21 cellular contexts compared by ENCODE assay signal in the genomic region with DNA sequence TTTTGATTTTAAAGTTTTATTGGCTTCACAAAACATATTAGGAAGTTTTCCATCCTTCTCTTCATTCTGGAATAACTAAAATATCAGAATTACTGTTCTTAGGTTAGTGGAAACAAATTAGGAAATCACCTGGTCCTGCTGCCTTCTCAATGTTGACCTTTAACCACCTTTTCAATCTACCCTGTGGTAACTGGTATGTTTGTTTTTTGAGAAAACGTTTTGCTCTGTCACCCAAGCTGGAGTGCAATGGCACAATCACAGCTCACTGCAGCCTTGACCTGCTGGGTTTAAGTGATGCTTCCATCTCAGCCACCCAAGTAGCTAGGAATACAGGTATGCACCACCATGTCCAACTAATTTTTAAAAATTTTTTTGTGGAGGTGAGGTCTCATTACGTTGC. TPM values are rescaled to one million over a fixed set of nuclear protein-coding genes. Genes with fewer than 3 reads are reported as not detected.
DNase-seq lines count a peak whose midpoint lies in the region; ATAC-seq, FAIRE-seq and TF ChIP-seq lines count a peak whose summit lies in the region.
"Had no signal": no experiment of that assay in that cellular context is flagged by ENCODE, and none has a peak within 500 bp of the region (broad histone marks: within the 10 kb centered on the region; RNA-seq: fewer than 3 reads in every experiment).

No MANE protein-coding gene starts in this region.

- H3K9me3 ChIP-seq in PC-3 (ENCODE audit: low read length), result no peaks in the 10 kb centered on the region
- no peaks in the 10 kb centered on the region for H3K9me3 ChIP-seq in HepG2 (ENCODE audit: low read length)
- H3K9me3 ChIP-seq: BE2C had no signal

- no peaks in the 10 kb centered on the region for H3K4me1 Mint-ChIP-seq in activated CD4-positive, alpha-beta T cell treated with anti-CD3 and anti-CD28 coated beads, Interleukin-2, amount 10 ng/mL, durations not matched to agents 24 days and 14 days
- H3K4me1 Mint-ChIP-seq: CD14-positive monocyte had no signal

- TF ChIP-seq RAD21 in HepG2 (CRISPR knock-in tag; IDR thresholded peaks at IDR 0.05), result no peak

- CTCF ChIA-PET in PC-3 (lab: Charles Lee) (no interaction called here), HepG2 (lab: Yijun Ruan, JAX; ENCODE audit: low intra/inter-chr PET ratio, low total read pairs) (no interaction called here)

- H3K9me2 ChIP-seq in PC-3 (replicated peaks; ENCODE audit: low read length), result no peaks in the 10 kb centered on the region

- BruUV-seq in PC-3 (replicated peaks; lab: Mats Ljungman, UMichigan) (no TSS peak), HepG2 (replicated peaks; lab: Mats Ljungman, UMichigan) (no TSS peak)

- H3K4me2 ChIP-seq in PC-3 (ENCODE audit: low read length) (no peak overlapping the region), HepG2 (ENCODE audit: low read depth, low read length) (0 out of 2 replicates have a peak overlapping the region, but pooled peaks have one; percentile 0)

- TF ChIP-seq CTCF in PC-3 (conservative IDR thresholded peaks at IDR 0.05; ENCODE audit: low read depth, low read length) (no peak), HepG2 (CRISPR knock-in tag; IDR thresholded peaks at IDR 0.05) (no peak)

- H3K4me3 ChIP-seq in PC-3 (ENCODE audit: low read length), result no peak overlapping the region
- no peak overlapping the region for H3K4me3 ChIP-seq in HepG2 (replicated peaks in 1 of 3; ENCODE audit: insufficient read depth in 1 of 3, low read depth in 2 of 3, low read length in 3 of 3)
- H3K4me3 ChIP-seq: GM23248 had no signal

- 35% methylated on average over 2 of the region's 2 CpGs for WGBS in HepG2 (ENCODE audit: low lambda C conversion rate)

- no peaks in the 10 kb centered on the region for H3F3A ChIP-seq in PC-3 (ENCODE audit: low read length, unreplicated experiment)

- H3K9me3 Mint-ChIP-seq in activated CD4-positive, alpha-beta T cell treated with anti-CD3 and anti-CD28 coated beads, Interleukin-2, amount 10 ng/mL, durations not matched to agents 24 days and 14 days, result no peaks in the 10 kb centered on the region
- H3K9me3 Mint-ChIP-seq: CD14-positive monocyte; CD8-positive, alpha-beta T cell had no signal

- H2AFZ ChIP-seq in PC-3 (ENCODE audit: low read length) (no peak overlapping the region), HepG2 (ENCODE audit: low read length) (no peak overlapping the region)
- H2AFZ ChIP-seq: GM23248 had no signal

- H3K79me2 ChIP-seq in PC-3 (ENCODE audit: low read length) (no peaks in the 10 kb centered on the region), HepG2 (ENCODE audit: insufficient read depth, low read length) (no peaks in the 10 kb centered on the region)

- no peak for ATAC-seq in PC-3
- ATAC-seq in HepG2, result peak; percentile 97
- ATAC-seq in HG02763 (IDR thresholded peaks at IDR 0.05; ENCODE audit: unreplicated experiment), result no peak
- no peak for ATAC-seq in HG02642 (IDR thresholded peaks at IDR 0.05; ENCODE audit: poor library complexity, unreplicated experiment)
- ATAC-seq: CD8-positive, alpha-beta T cell had no signal

- H3K4me1 ChIP-seq in PC-3 (ENCODE audit: insufficient read depth, low read length) (no peaks in the 10 kb centered on the region; the same call in 1 of the 2 replicates), HepG2 (ENCODE audit: insufficient read depth, low read length) (peaks cover 33% of the 10 kb centered on the region)
- H3K4me1 ChIP-seq: BE2C had no signal

- intact Hi-C loops in activated CD4-positive, alpha-beta T cell treated with anti-CD3 and anti-CD28 coated beads, Interleukin-2, amount 10 ng/mL, durations not matched to agents 24 days and 14 days (cut with micrococcal nuclease), result no loop called here
- intact Hi-C loops in PC-3 (cut with micrococcal nuclease) (no loop called here), HepG2 (cut with micrococcal nuclease; ENCODE audit: unreplicated experiment) (no loop called here)

- H3K9ac ChIP-seq in PC-3 (ENCODE audit: low read length) (no peak overlapping the region), HepG2 (ENCODE audit: insufficient read depth, low read depth, low read length) (no peak overlapping the region)
- H3K9ac ChIP-seq: GM23248 had no signal

- H3K36me3 Mint-ChIP-seq in activated CD4-positive, alpha-beta T cell treated with anti-CD3 and anti-CD28 coated beads, Interleukin-2, amount 10 ng/mL, durations not matched to agents 24 days and 14 days (ENCODE audit: low read depth), result no peaks in the 10 kb centered on the region

- H3K27me3 Mint-ChIP-seq in activated CD4-positive, alpha-beta T cell treated with anti-CD3 and anti-CD28 coated beads, Interleukin-2, amount 10 ng/mL, durations not matched to agents 24 days and 14 days, result no peaks in the 10 kb centered on the region

- H4K20me1 ChIP-seq in PC-3 (ENCODE audit: low read length) (no peaks in the 10 kb centered on the region), HepG2 (ENCODE audit: insufficient read depth, low read length) (no peaks in the 10 kb centered on the region)

- no peak overlapping the region for H3K27ac Mint-ChIP-seq in activated CD4-positive, alpha-beta T cell treated with anti-CD3 and anti-CD28 coated beads, Interleukin-2, amount 10 ng/mL, durations not matched to agents 24 days and 14 days
- H3K27ac Mint-ChIP-seq: CD14-positive monocyte; CD8-positive, alpha-beta T cell had no signal

- H3K27me3 ChIP-seq in PC-3 (ENCODE audit: low read length), result no peaks in the 10 kb centered on the region
- no peaks in the 10 kb centered on the region for H3K27me3 ChIP-seq in HepG2 (ENCODE audit: control insufficient read depth in 1 of 2, insufficient read depth in 2 of 2, low read length in 2 of 2)
- H3K27me3 ChIP-seq: BE2C had no signal

- TF ChIP-seq POLR2A in HepG2 (IDR thresholded peaks at IDR 0.05; ENCODE audit: insufficient read depth in 1 of 2, low read depth in 2 of 2, low read length in 2 of 2), result no peak

- TF ChIP-seq EP300 in HepG2 (IDR thresholded peaks at IDR 0.05; ENCODE audit: low read depth in 2 of 2, low read length in 2 of 2) (peak in 1 of 2 experiments; percentile 73; a peak in 2 of 4 replicates), HepG2 (CRISPR knock-in tag; IDR thresholded peaks at IDR 0.05; ENCODE audit: borderline replicate concordance) (peak; percentile 48; the same call in 1 of the 2 replicates)

- in situ Hi-C loops in HepG2 (cut with HindIII; ENCODE audit: extremely low pct_ligation_motif_present, low pct_unique_long_range_greater_than_20kb), result no loop called here

- H3K36me3 ChIP-seq in PC-3 (ENCODE audit: low read depth, low read length) (no peaks in the 10 kb centered on the region), HepG2 (replicated peaks in 1 of 2; ENCODE audit: control insufficient read depth in 1 of 2, insufficient read depth in 2 of 2, low read length in 2 of 2) (no peaks in the 10 kb centered on the region; a peak in 2 of 5 replicates)
- H3K36me3 ChIP-seq: BE2C had no signal

- FAIRE-seq in HepG2 (lab: Jason Lieb, UNC), result peak; percentile 87
- FAIRE-seq: A204.1, D721Med, HTR-8/SVneo had no signal

- POLR2A ChIA-PET in PC-3 (lab: Charles Lee; ENCODE audit: unreplicated experiment) (no interaction called here), HepG2 (lab: Yijun Ruan, JAX) (no interaction called here)

- H3K27ac ChIP-seq in PC-3 (ENCODE audit: low read length), result no peak overlapping the region
- peak overlapping the region; percentile 12 for H3K27ac ChIP-seq in HepG2 (ENCODE audit: extremely low read length, insufficient read depth, low read length)
- H3K27ac ChIP-seq: GM23248 had no signal

- DNase-seq in activated CD4-positive, alpha-beta T cell treated with anti-CD3 and anti-CD28 coated beads, Interleukin-2, amount 10 ng/mL, durations not matched to agents 24 days and 14 days, result peak; percentile 38
- DNase-seq in activated CD4-positive, alpha-beta T cell treated with anti-CD3 and anti-CD28 coated beads, Interleukin-2, amount 50 U/mL, for 48 hours, result no peak
- peak; percentile 31 for DNase-seq in PC-3
- DNase-seq in HepG2 (ENCODE audit: low spot score), result peak; percentile 87
- DNase-seq in cerebellum (ENCODE audit: low spot score), result no peak
- DNase-seq: BE2C; CD8-positive, alpha-beta T cell; COR-L47; DMS153; GF-D8; GM23248; H7; IMR-90; Kasumi-1; KBM-7 had no signal

- no peak overlapping the region for H3K4me3 Mint-ChIP-seq in activated CD4-positive, alpha-beta T cell treated with anti-CD3 and anti-CD28 coated beads, Interleukin-2, amount 10 ng/mL, durations not matched to agents 24 days and 14 days
- H3K4me3 Mint-ChIP-seq: CD14-positive monocyte; CD8-positive, alpha-beta T cell had no signal

TF ChIP-seq in HepG2, 621 proteins besides CTCF, POLR2A, EP300 and RAD21 (continues in another document):
- TF ChIP-seq NPAS2 (CRISPR knock-in tag; IDR thresholded peaks at IDR 0.05; ENCODE audit: borderline replicate concordance) (no peak), RXRA (CRISPR knock-in tag; IDR thresholded peaks at IDR 0.05) (peak; percentile 74; the same call in 1 of the 2 replicates), NR2F1 (CRISPR knock-in tag; IDR thresholded peaks at IDR 0.05) (peak; percentile 69 to 73), ZNF644 (CRISPR knock-in tag; IDR thresholded peaks at IDR 0.05; ENCODE audit: low read depth) (peak; percentile 83; the same call in 1 of the 2 replicates)

RNA-seq across cellular contexts. Expression of a gene that starts 28.4 kb away (rescaled TPM):
- total RNA-seq in activated CD4-positive, alpha-beta T cell treated with anti-CD3 and anti-CD28 coated beads, Interleukin-2, amount 10 ng/mL, durations not matched to agents 24 days and 14 days, result 4.0 and 5.9 TPM in 2 replicates
- total RNA-seq in PC-3 (2014; rRNA removed), result 2.9 and 8.3 TPM in 2 replicates
- 12.3 and 16.2 TPM in 2 replicates for total RNA-seq in HepG2 (2016; rRNA removed; fragmentation: Illumina TruSeq; extraction: Trizol)
- 16.7 and 22.4 TPM in 2 replicates for total RNA-seq in HepG2 (2016; cell fraction: cytosol; rRNA removed; fragmentation: Illumina TruSeq; extraction: Trizol; ENCODE audit: low read depth)
- 12.7 and 14.1 TPM in 2 replicates for total RNA-seq in HepG2 (2016; cell fraction: insoluble cytoplasmic fraction; rRNA removed; fragmentation: Illumina TruSeq; extraction: Trizol)
- total RNA-seq in HepG2 (2016; cell fraction: membrane; rRNA removed; fragmentation: Illumina TruSeq; extraction: Trizol), result 19.5 and 23.4 TPM in 2 replicates
- total RNA-seq in HepG2 (2016; cell fraction: nucleus; rRNA removed; fragmentation: Illumina TruSeq; extraction: Trizol), result 10.0 TPM in 2 replicates
- 10.9 and 12.7 TPM in 2 replicates for polyA plus RNA-seq in HepG2 (2011; rRNA removed)
- polyA plus RNA-seq in HepG2 (2011; cell fraction: cytosol; rRNA removed), result 12.4 and 13.2 TPM in 2 replicates
- polyA plus RNA-seq in HepG2 (2011; cell fraction: nucleus; rRNA removed), result 6.9 and 8.0 TPM in 2 replicates
- 13.1 and 13.2 TPM in 2 replicates for polyA plus RNA-seq in HepG2 (2012)
- polyA plus RNA-seq in HepG2 (2016; cell fraction: cytosol; fragmentation: Illumina TruSeq; extraction: Trizol; ENCODE audit: low read depth), result 24.2 and 34.3 TPM in 2 replicates
- polyA plus RNA-seq in HepG2 (2016; cell fraction: insoluble cytoplasmic fraction; fragmentation: Illumina TruSeq; extraction: Trizol; ENCODE audit: low read depth), result 20.0 and 20.4 TPM in 2 replicates
- 23.2 and 26.0 TPM in 2 replicates for polyA plus RNA-seq in HepG2 (2016; cell fraction: membrane; fragmentation: Illumina TruSeq; extraction: Trizol; ENCODE audit: low read depth)
- polyA plus RNA-seq in HepG2 (2016; cell fraction: nucleus; fragmentation: Illumina TruSeq; extraction: Trizol; ENCODE audit: insufficient read depth, low read depth), result 13.3 and 15.2 TPM in 2 replicates
- polyA minus RNA-seq in HepG2 (2011; rRNA and poly(A)+ RNA removed; ENCODE audit: low replicate concordance), result 1.3 and 12.1 TPM in 2 replicates
- polyA minus RNA-seq in HepG2 (2011; cell fraction: cytosol; rRNA and poly(A)+ RNA removed), result 5.1 and 7.8 TPM in 2 replicates
- 17.8 and 22.0 TPM in 2 replicates for polyA minus RNA-seq in HepG2 (2011; cell fraction: nucleus; rRNA and poly(A)+ RNA removed)
- 21.6 TPM for total RNA-seq in cerebellum

Comparison
In these comparisons a context has a peak if more than half of its experiments do, and no peak if none do; other contexts are left out.
1. DNase-seq: peak in activated CD4-positive, alpha-beta T cell treated with anti-CD3 and anti-CD28 coated beads, Interleukin-2, amount 10 ng/mL, durations not matched to agents 24 days and 14 days (single experiment), PC-3 (single experiment) and HepG2 (single experiment); none in activated CD4-positive, alpha-beta T cell treated with anti-CD3 and anti-CD28 coated beads, Interleukin-2, amount 50 U/mL, for 48 hours (0 of 2) and cerebellum (single experiment).